In genomic region chr4:113548303-113548702, GRCh38 we compare ENCODE assay signal across 11 cellular contexts.
DNase-seq lines count a peak whose midpoint lies in the region; ATAC-seq and FAIRE-seq lines count a peak whose summit lies in the region.
"Had no signal": no experiment of that assay in that cellular context is flagged by ENCODE, and none has a peak within 500 bp of the region (broad histone marks: within the 10 kb centered on the region; RNA-seq: fewer than 3 reads in every experiment).

No MANE protein-coding gene starts in this region.

- H3K36me3 ChIP-seq in BLaER1 treated with 17β-estradiol and CSF1 and Interleukin-3, amounts not matched to agents 10 nM and 100 nM, result peaks cover 11 to 65% (median 47%) of the 10 kb centered on the region in 11 experiments; a peak in 20 of 22 replicates
- H3K36me3 ChIP-seq: MG63 had no signal

- ATAC-seq in naive thymus-derived CD8-positive, alpha-beta T cell, result no peak
- ATAC-seq in HG03045 (IDR thresholded peaks at IDR 0.05; ENCODE audit: unreplicated experiment) (no peak), GM19463 (IDR thresholded peaks at IDR 0.05; ENCODE audit: unreplicated experiment) (no peak), HG03378 (IDR thresholded peaks at IDR 0.05; ENCODE audit: unreplicated experiment) (no peak)

- POLR2A ChIA-PET in naive thymus-derived CD8-positive, alpha-beta T cell (lab: Charles Lee), result interaction anchor here (1.2 to 1.8 kb wide), 3 partner anchors 213 to 358 kb away, joined by 3 to 9 read pairs (median 7); partner anchors contain the start of gene CAMK2D

- H3K9me3 ChIP-seq in BLaER1 treated with 17β-estradiol and CSF1 and Interleukin-3, amounts not matched to agents 10 nM and 100 nM (replicated peaks in 1 of 11), result peaks cover 0 to 8% (median 0%) of the 10 kb centered on the region in 11 experiments; a peak in 2 of 22 replicates
- H3K9me3 ChIP-seq: MG63 had no signal

- peaks cover 10 to 17% (median 14%) of the 10 kb centered on the region in 10 experiments; a peak in 19 of 20 replicates for H3K4me1 ChIP-seq in BLaER1 treated with 17β-estradiol and CSF1 and Interleukin-3, amounts not matched to agents 10 nM and 100 nM

- H3K9ac ChIP-seq in BLaER1 treated with 17β-estradiol and CSF1 and Interleukin-3, amounts not matched to agents 10 nM and 100 nM, result no peak overlapping the region

- peaks cover 0 to 20% (median 11%) of the 10 kb centered on the region in 4 donors for H3K4me1 Mint-ChIP-seq in naive thymus-derived CD8-positive, alpha-beta T cell

- no peaks in the 10 kb centered on the region for H3K9me3 Mint-ChIP-seq in naive thymus-derived CD8-positive, alpha-beta T cell
- H3K9me3 Mint-ChIP-seq: HFFc6 had no signal

- H3K27me3 ChIP-seq in BLaER1 treated with 17β-estradiol and CSF1 and Interleukin-3, amounts not matched to agents 10 nM and 100 nM, result no peaks in the 10 kb centered on the region
- H3K27me3 ChIP-seq: MG63 had no signal

- peaks cover 0 to 44% (median 0%) of the 10 kb centered on the region in 11 experiments; a peak in 3 of 22 replicates for H4K20me1 ChIP-seq in BLaER1 treated with 17β-estradiol and CSF1 and Interleukin-3, amounts not matched to agents 10 nM and 100 nM

- no peak overlapping the region for H3K4me3 Mint-ChIP-seq in naive thymus-derived CD8-positive, alpha-beta T cell
- H3K4me3 Mint-ChIP-seq: HFFc6 had no signal

- FAIRE-seq in GM19239 (lab: Jason Lieb, UNC) (peak; percentile 4), colon (lab: Jason Lieb, UNC) (peak; percentile 21)

- peaks cover 0 to 15% (median 10%) of the 10 kb centered on the region in 3 donors for H3K36me3 Mint-ChIP-seq in naive thymus-derived CD8-positive, alpha-beta T cell

- peak overlapping the region in 7 of 10 donors; percentile 29 to 83 (median 70) for H3K27ac Mint-ChIP-seq in naive thymus-derived CD8-positive, alpha-beta T cell

- peak overlapping the region in 8 of 11 experiments; percentile 5 to 42 (median 20); a peak in 11 of 22 replicates for H3K4me2 ChIP-seq in BLaER1 treated with 17β-estradiol and CSF1 and Interleukin-3, amounts not matched to agents 10 nM and 100 nM

- H3K27ac ChIP-seq in BLaER1 treated with 17β-estradiol and CSF1 and Interleukin-3, amounts not matched to agents 10 nM and 100 nM, result peak overlapping the region in 7 of 11 experiments; percentile 20 to 59 (median 29); a peak in 9 of 22 replicates

- no peaks in the 10 kb centered on the region for H3K27me3 Mint-ChIP-seq in naive thymus-derived CD8-positive, alpha-beta T cell

- H3K4me3 ChIP-seq in BLaER1 treated with 17β-estradiol and CSF1 and Interleukin-3, amounts not matched to agents 10 nM and 100 nM, result no peak overlapping the region
- H3K4me3 ChIP-seq: MG63 had no signal

- no peak for DNase-seq in GM19239 (ENCODE audit: insufficient read length, low spot score)
- no peak for DNase-seq in naive thymus-derived CD8-positive, alpha-beta T cell
- no peak for DNase-seq in DMS114 treated with DMSO at 0.1 percent for 48 hours (lab: John Stamatoyannopoulos, UW; ENCODE audit: unreplicated experiment)
- DNase-seq: activated CD4-positive, alpha-beta T cell treated with anti-CD3 and anti-CD28 coated beads for 1 hour; HFFc6; MG63 had no signal
